ENCODE assay signal across 7 cellular contexts in the genomic region with DNA sequence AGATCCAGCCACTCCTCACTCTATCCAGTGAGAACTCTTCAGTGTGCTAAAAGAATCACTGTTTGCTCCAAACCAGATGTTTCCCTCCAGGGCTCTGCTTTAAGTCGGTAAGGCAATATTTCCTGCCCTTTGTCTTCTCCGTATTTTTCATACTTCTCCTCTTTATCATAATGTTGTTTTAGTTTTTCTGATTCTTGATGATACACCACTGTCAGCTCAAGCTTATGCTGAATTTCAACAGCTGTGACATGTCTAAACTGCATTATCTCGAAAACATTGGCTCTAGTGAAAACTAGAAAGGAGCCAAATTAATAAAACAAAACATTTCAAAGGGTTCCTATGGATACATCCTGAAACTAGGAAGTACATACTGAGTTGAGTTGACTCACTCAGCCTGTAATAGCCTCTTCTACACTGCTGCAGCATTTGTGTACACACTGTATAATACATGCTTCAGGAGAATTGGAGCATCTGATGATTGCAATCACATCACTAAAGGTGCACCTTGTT. TPM values are rescaled to one million over a fixed set of nuclear protein-coding genes. Genes with fewer than 3 reads are reported as not detected.
DNase-seq lines count a peak whose midpoint lies in the region; ATAC-seq and TF ChIP-seq lines count a peak whose summit lies in the region.

No MANE protein-coding gene starts in this region.

- CTCF ChIA-PET in T-cell (lab: Charles Lee) = no interaction called here
- CTCF ChIA-PET in CD8-positive, alpha-beta T cell (lab: Charles Lee) = no interaction called here

- no peak for ATAC-seq in T-cell (replicated peaks in 1 of 4)
- no peak for ATAC-seq in CD8-positive, alpha-beta T cell

- no peak for TF ChIP-seq CTCF in CD8-positive, alpha-beta T cell (IDR thresholded peaks at IDR 0.05)

- H3K27ac Mint-ChIP-seq in T-cell = no peak overlapping the region
- no peak overlapping the region for H3K27ac Mint-ChIP-seq in CD8-positive, alpha-beta T cell

- H3K4me1 Mint-ChIP-seq in T-cell = no peaks in the 10 kb centered on the region
- no peaks in the 10 kb centered on the region for H3K4me1 Mint-ChIP-seq in CD8-positive, alpha-beta T cell (ENCODE audit: low read depth)

- peaks cover 0 to 6% (median 4%) of the 10 kb centered on the region in 3 donors for H3K9me3 Mint-ChIP-seq in T-cell
- peaks cover 2% of the 10 kb centered on the region for H3K9me3 Mint-ChIP-seq in CD8-positive, alpha-beta T cell

- no peaks in the 10 kb centered on the region for H3K27me3 ChIP-seq in skeletal muscle satellite cell (ENCODE audit: control insufficient read depth, insufficient read depth, low read length)
- H3K27me3 ChIP-seq in CD8-positive, alpha-beta T cell (ENCODE audit: insufficient read depth, low read length) = no peaks in the 10 kb centered on the region

- intact Hi-C loops in CD8-positive, alpha-beta T cell (cut with DNase I, micrococcal nuclease) = no loop called here

- H3K4me3 Mint-ChIP-seq in T-cell = no peak overlapping the region
- no peak overlapping the region for H3K4me3 Mint-ChIP-seq in CD8-positive, alpha-beta T cell

- H3K36me3 Mint-ChIP-seq in T-cell = peaks cover 2% of the 10 kb centered on the region
- no peaks in the 10 kb centered on the region for H3K36me3 Mint-ChIP-seq in CD8-positive, alpha-beta T cell

- peak; percentile 92 for DNase-seq in HCEC 1CT
- DNase-seq in NCI-H748 (lab: John Stamatoyannopoulos, UW; ENCODE audit: unreplicated experiment) = peak; percentile 97
- DNase-seq in epithelial cell of prostate (ENCODE audit: low read depth, low spot score) = peak; percentile 63
- no peak for DNase-seq in T-cell
- DNase-seq in activated CD8-positive, alpha-beta memory T cell treated with anti-CD3 and anti-CD28 coated beads, Interleukin-2, amount 50 U/mL, for 48 hours = no peak
- DNase-seq in CD8-positive, alpha-beta T cell = no peak

- H3K9me3 ChIP-seq in skeletal muscle satellite cell (replicated peaks; ENCODE audit: low read length) = no peaks in the 10 kb centered on the region
- no peaks in the 10 kb centered on the region for H3K9me3 ChIP-seq in CD8-positive, alpha-beta T cell (ENCODE audit: low read length)

- H3K27me3 Mint-ChIP-seq in T-cell = peaks cover 3% of the 10 kb centered on the region in 2 donors
- no peaks in the 10 kb centered on the region for H3K27me3 Mint-ChIP-seq in CD8-positive, alpha-beta T cell (ENCODE audit: low read depth)

- peak overlapping the region; percentile 66 for H3K9ac ChIP-seq in skeletal muscle satellite cell (ENCODE audit: low read depth, low read length)

- H3K4me2 ChIP-seq in skeletal muscle satellite cell (ENCODE audit: low read length) = peak overlapping the region; percentile 60

- POLR2A ChIA-PET in T-cell (lab: Charles Lee) = no interaction called here
- POLR2A ChIA-PET in CD8-positive, alpha-beta T cell (lab: Charles Lee) = no interaction called here

- H3K36me3 ChIP-seq in skeletal muscle satellite cell (ENCODE audit: insufficient read depth, low read length) = no peaks in the 10 kb centered on the region
- no peaks in the 10 kb centered on the region for H3K36me3 ChIP-seq in CD8-positive, alpha-beta T cell (ENCODE audit: insufficient read depth, low read length)

- H3K4me1 ChIP-seq in skeletal muscle satellite cell (ENCODE audit: control insufficient read depth, insufficient read depth, low read length) = peaks cover 20% of the 10 kb centered on the region
- no peaks in the 10 kb centered on the region for H3K4me1 ChIP-seq in CD8-positive, alpha-beta T cell (ENCODE audit: insufficient read depth, low read length)

- peak overlapping the region; percentile 93 for H3K27ac ChIP-seq in epithelial cell of prostate
- no peak overlapping the region for H3K27ac ChIP-seq in CD8-positive, alpha-beta T cell (ENCODE audit: low read depth, low read length)

- H3K4me3 ChIP-seq in skeletal muscle satellite cell (ENCODE audit: low read length) = peak overlapping the region; percentile 16
- H3K4me3 ChIP-seq in CD8-positive, alpha-beta T cell (ENCODE audit: low read depth, low read length) = no peak overlapping the region

RNA-seq across cellular contexts. Expression of gene GPR180, which starts 39.8 kb away (rescaled TPM):
- 9.2 and 11.7 TPM in 2 replicates for total RNA-seq in skeletal muscle satellite cell (2012; rRNA removed)
- total RNA-seq in T-cell = 1 to 10 TPM; 2.0 to 4.0 (median 3.4) TPM
- under 1 TPM; 0.64 to 0.71 TPM for total RNA-seq in CD8-positive, alpha-beta T cell

RNA-seq across cellular contexts. Expression of gene TGDS, which starts 45.5 kb away (rescaled TPM):
- total RNA-seq in skeletal muscle satellite cell (2012; rRNA removed) = 12.7 and 12.9 TPM in 2 replicates
- total RNA-seq in T-cell = 10 to 100 TPM in 3 of 5 donors, 1 to 10 TPM in 2; 5.6 to 16.4 (median 12.9) TPM
- total RNA-seq in CD8-positive, alpha-beta T cell = 1 to 10 TPM; 4.5 to 4.6 TPM

Comparison
In these comparisons a context has a peak if more than half of its experiments do, and no peak if none do; other contexts are left out.
1. DNase-seq: peak in HCEC 1CT (single experiment), NCI-H748 (single experiment) and epithelial cell of prostate (single experiment); none in T-cell (0 of 34), activated CD8-positive, alpha-beta memory T cell treated with anti-CD3 and anti-CD28 coated beads, Interleukin-2, amount 50 U/mL, for 48 hours (single experiment) and CD8-positive, alpha-beta T cell (0 of 7).